In the genomic region with DNA sequence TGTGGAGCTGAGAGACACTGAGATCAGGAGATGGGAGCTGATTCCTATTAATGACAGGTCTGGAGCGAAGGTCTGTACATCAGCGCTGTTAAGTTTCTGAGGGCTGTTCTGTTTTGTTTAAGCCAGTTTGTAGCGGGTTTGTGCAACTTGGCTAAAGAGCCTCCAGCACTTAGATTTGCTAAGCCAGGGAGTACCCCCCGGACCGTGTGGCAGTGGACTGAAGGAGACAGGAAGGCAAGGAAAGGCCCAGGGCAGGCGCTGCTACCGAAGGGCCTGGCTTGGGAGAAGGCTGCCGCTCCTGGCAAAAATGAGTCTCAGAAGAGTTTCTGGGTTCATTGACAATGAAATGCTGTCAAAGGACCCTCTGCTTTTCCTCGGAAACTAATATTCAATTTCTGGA, we compare ENCODE assay signal across 23 cellular contexts.
DNase-seq lines count a peak whose midpoint lies in the region; ATAC-seq, FAIRE-seq and TF ChIP-seq lines count a peak whose summit lies in the region.
"Had no signal": no experiment of that assay in that cellular context is flagged by ENCODE, and none has a peak within 500 bp of the region (broad histone marks: within the 10 kb centered on the region; RNA-seq: fewer than 3 reads in every experiment).

No MANE protein-coding gene starts in this region.

- no peak overlapping the region for H3K27ac ChIP-seq in GM23338 (ENCODE audit: low read depth)
- H3K27ac ChIP-seq in H1 (ENCODE audit: low read depth, low read length), result no peak overlapping the region
- no peak overlapping the region for H3K27ac ChIP-seq in mesendoderm (ENCODE audit: low read depth, low read length)
- no peak overlapping the region for H3K27ac ChIP-seq in ascending aorta
- H3K27ac ChIP-seq: A549; BLaER1 treated with 17β-estradiol and CSF1 and Interleukin-3, amounts not matched to agents 10 nM and 100 nM had no signal

- POLR2A ChIA-PET in H1 (lab: Charles Lee; ENCODE audit: partially characterized antibody), result no interaction called here

- no peak for TF ChIP-seq RAD21 in H1 (IDR thresholded peaks at IDR 0.05 in 1 of 2, conservative IDR thresholded peaks at IDR 0.05 in 1 of 2; ENCODE audit: low read depth in 2 of 2, low read length in 2 of 2)

- H4K91ac ChIP-seq in H1 (replicated peaks; ENCODE audit: insufficient read length, low read length), result no peak overlapping the region

- H3K4me1 ChIP-seq in GM23338 (ENCODE audit: insufficient read depth), result peaks cover 19% of the 10 kb centered on the region
- peaks cover 0 to 14% (median 3%) of the 10 kb centered on the region in 4 experiments; a peak in 4 of 7 replicates for H3K4me1 ChIP-seq in H1 (replicated peaks in 1 of 4; ENCODE audit: control insufficient read depth in 3 of 4, insufficient read depth in 4 of 4, low read length in 3 of 4)
- peaks cover 2% of the 10 kb centered on the region for H3K4me1 ChIP-seq in mesendoderm (ENCODE audit: control insufficient read depth, low read depth, low read length)
- no peaks in the 10 kb centered on the region for H3K4me1 ChIP-seq in mucosa of descending colon (ENCODE audit: low read depth)
- H3K4me1 ChIP-seq in HAP-1, result no peaks in the 10 kb centered on the region
- H3K4me1 ChIP-seq in ascending aorta, result no peaks in the 10 kb centered on the region
- H3K4me1 ChIP-seq: A549; BE2C; BLaER1 treated with 17β-estradiol and CSF1 and Interleukin-3, amounts not matched to agents 10 nM and 100 nM had no signal

- H3K79me2 ChIP-seq in GM23338 (replicated peaks; ENCODE audit: insufficient read depth) (no peaks in the 10 kb centered on the region), H1 (ENCODE audit: control insufficient read depth in 1 of 2, insufficient read depth in 2 of 2, low read length in 2 of 2) (no peaks in the 10 kb centered on the region), mesendoderm (ENCODE audit: control insufficient read depth, insufficient read depth, low read length) (no peaks in the 10 kb centered on the region)

- H3K23me2 ChIP-seq in H1 (ENCODE audit: low read depth, low read length), result no peaks in the 10 kb centered on the region

- no peaks in the 10 kb centered on the region; the same call in 1 of the 2 replicates for H3K9me2 ChIP-seq in GM23338 (ENCODE audit: insufficient read depth)

- H4K5ac ChIP-seq in H1 (ENCODE audit: insufficient read length, low read depth, low read length) (no peak overlapping the region), mesendoderm (ENCODE audit: low read length) (no peak overlapping the region)

- H4K8ac ChIP-seq in H1 (ENCODE audit: extremely low read depth, insufficient read depth, low read length), result no peak overlapping the region
- H4K8ac ChIP-seq in mesendoderm (ENCODE audit: low read depth, low read length), result no peak overlapping the region

- no peaks in the 10 kb centered on the region for H3K36me3 Mint-ChIP-seq in GM23338 (ENCODE audit: low read depth)
- H3K36me3 Mint-ChIP-seq: CD4-positive, alpha-beta memory T cell had no signal

- H2BK20ac ChIP-seq in H1 (ENCODE audit: low read length), result no peak overlapping the region; the same call in 1 of the 2 replicates

- intact Hi-C loops in mucosa of descending colon (cut with DNase I, micrococcal nuclease) (no loop called here), ascending aorta (cut with DNase I) (no loop called here)

- in situ Hi-C loops in HAP-1 (cut with MboI; ENCODE audit: low sequenced_read_pairs), result loop anchor here (25.0 kb wide), 3 partner anchors 449 to 1049 kb away; a partner anchor contains a TSS

- no peak overlapping the region for H3K4ac ChIP-seq in H1 (replicated peaks; ENCODE audit: insufficient read length, low read depth, low read length)
- no peak overlapping the region for H3K4ac ChIP-seq in mesendoderm (ENCODE audit: low read depth, low read length)

- CTCF ChIA-PET in H1 (lab: Charles Lee; ENCODE audit: partially characterized antibody), result interaction anchor here (0.9 to 1.1 kb wide), 3 partner anchors 20 to 438 kb away, joined by 3 to 4 read pairs (median 3); no protein-coding TSS in a partner anchor

- H2BK5ac ChIP-seq in H1 (ENCODE audit: low read depth, low read length) (no peak overlapping the region; the same call in 1 of the 2 replicates), mesendoderm (ENCODE audit: low read length) (no peak overlapping the region)

- no peak for TF ChIP-seq EP300 in H1 (IDR thresholded peaks at IDR 0.05; ENCODE audit: borderline replicate concordance in 1 of 2, low read depth in 2 of 2, low read length in 2 of 2)

- H2BK15ac ChIP-seq in H1 (ENCODE audit: low read length) (no peak overlapping the region), mesendoderm (replicated peaks; ENCODE audit: low read depth) (no peak overlapping the region)

- H3K4me1 Mint-ChIP-seq in GM23338, result peaks cover 24% of the 10 kb centered on the region

- H3K18ac ChIP-seq in H1 (ENCODE audit: extremely low read depth, low read length), result no peak overlapping the region
- no peak overlapping the region for H3K18ac ChIP-seq in mesendoderm (ENCODE audit: low read length)

- no peak overlapping the region for H3K14ac ChIP-seq in H1 (ENCODE audit: insufficient read length)

- H3K56ac ChIP-seq in H1 (replicated peaks; ENCODE audit: insufficient read length, low read depth, low read length) (no peak overlapping the region), mesendoderm (ENCODE audit: low read length) (peak overlapping the region; percentile 30)

- H4K20me1 ChIP-seq in GM23338 (replicated peaks; ENCODE audit: insufficient read depth) (no peaks in the 10 kb centered on the region), H1 (replicated peaks in 1 of 2; ENCODE audit: control insufficient read depth in 1 of 2, insufficient read depth in 2 of 2, low read length in 2 of 2) (no peaks in the 10 kb centered on the region)
- H4K20me1 ChIP-seq: BLaER1 treated with 17β-estradiol and CSF1 and Interleukin-3, amounts not matched to agents 10 nM and 100 nM had no signal

- no peaks in the 10 kb centered on the region for H3K9me3 Mint-ChIP-seq in GM23338
- H3K9me3 Mint-ChIP-seq: CD4-positive, alpha-beta memory T cell had no signal

- no peaks in the 10 kb centered on the region for H3K36me3 ChIP-seq in GM23338 (ENCODE audit: insufficient read depth)
- no peaks in the 10 kb centered on the region; a peak in 2 of 8 replicates for H3K36me3 ChIP-seq in H1 (ENCODE audit: control insufficient read depth in 2 of 4, insufficient read depth in 4 of 4, low read length in 3 of 4)
- H3K36me3 ChIP-seq in mesendoderm (ENCODE audit: control insufficient read depth, insufficient read depth, low read length), result no peaks in the 10 kb centered on the region
- H3K36me3 ChIP-seq in mucosa of descending colon (ENCODE audit: low read depth), result no peaks in the 10 kb centered on the region
- no peaks in the 10 kb centered on the region for H3K36me3 ChIP-seq in HAP-1 (replicated peaks)
- no peaks in the 10 kb centered on the region for H3K36me3 ChIP-seq in ascending aorta
- H3K36me3 ChIP-seq: BE2C; BLaER1 treated with 17β-estradiol and CSF1 and Interleukin-3, amounts not matched to agents 10 nM and 100 nM had no signal

- no peak overlapping the region for H2AK5ac ChIP-seq in H1 (ENCODE audit: low read depth, low read length)
- H2AK5ac ChIP-seq in mesendoderm (ENCODE audit: low read length), result no peak overlapping the region

- H3K9ac ChIP-seq in H1 (replicated peaks in 1 of 4; ENCODE audit: extremely low read depth in 1 of 4, low read depth in 3 of 4, low read length in 3 of 4) (no peak overlapping the region), mesendoderm (ENCODE audit: low read length) (no peak overlapping the region)
- H3K9ac ChIP-seq: BLaER1 treated with 17β-estradiol and CSF1 and Interleukin-3, amounts not matched to agents 10 nM and 100 nM had no signal

- DNase-seq in GM23338 (ENCODE audit: low spot score), result no peak
- DNase-seq in H1 (ENCODE audit: low read depth in 1 of 2, low spot score in 2 of 2), result no peak
- no peak for DNase-seq in mesendoderm
- DNase-seq in mucosa of descending colon, result no peak
- DNase-seq in HAP-1 (ENCODE audit: low spot score in 2 of 2), result no peak
- no peak for DNase-seq in ascending aorta (ENCODE audit: low spot score in 2 of 2)
- DNase-seq: 8988T; ACHN; AML-193; BE2C; Calu3; CD4-positive, alpha-beta memory T cell; COR-L47; DMS53; DMS79 treated with DMSO at 0.1 percent for 48 hours; GF-D8; GOT3 had no signal

- H3K79me1 ChIP-seq in H1 (ENCODE audit: low read depth, low read length) (no peaks in the 10 kb centered on the region), mesendoderm (ENCODE audit: low read length) (no peaks in the 10 kb centered on the region)

- TF ChIP-seq CTCF in GM23338 (conservative IDR thresholded peaks at IDR 0.05; ENCODE audit: low read depth in 2 of 2) (no peak), H1 (IDR thresholded peaks at IDR 0.05; ENCODE audit: control extremely low read depth in 1 of 3, insufficient read depth in 1 of 3, low read depth in 1 of 3, low read length in 3 of 3) (no peak), mucosa of descending colon (IDR thresholded peaks at IDR 0.05) (no peak), ascending aorta (IDR thresholded peaks at IDR 0.05) (no peak)

- 80% methylated on average over 9 of the region's 9 CpGs; no CpG with 5 or more reads in 1 of the 2 experiments for WGBS in H1 (ENCODE audit: extremely low coverage in 1 of 2, insufficient coverage in 1 of 2, insufficient read length in 1 of 2, insufficient replicate concordance in 2 of 2, low coverage in 1 of 2, low lambda C conversion rate in 2 of 2, missing lambda C conversion rate in 1 of 2), 2 experiments
- WGBS in mesendoderm (ENCODE audit: extremely low coverage, insufficient coverage, low lambda C conversion rate), result no CpG with 5 or more reads among the region's 9 CpGs

- no peak for ATAC-seq in GM23338
- ATAC-seq in mucosa of descending colon, result no peak
- no peak for ATAC-seq in HG02759 (IDR thresholded peaks at IDR 0.05; ENCODE audit: unreplicated experiment)
- ATAC-seq: A549, HCT116 had no signal

- H3K27me3 Mint-ChIP-seq in GM23338 (ENCODE audit: insufficient read depth, low read depth, poor library complexity), result peaks cover 12% of the 10 kb centered on the region
- H3K27me3 Mint-ChIP-seq: CD4-positive, alpha-beta memory T cell had no signal

- H3F3A ChIP-seq in GM23338 (replicated peaks; ENCODE audit: low read depth), result no peaks in the 10 kb centered on the region

- no peak overlapping the region for H3K4me3 Mint-ChIP-seq in GM23338
- H3K4me3 Mint-ChIP-seq: CD4-positive, alpha-beta memory T cell had no signal

- no peak overlapping the region for H3K4me3 ChIP-seq in GM23338
- no peak overlapping the region for H3K4me3 ChIP-seq in H1 (ENCODE audit: extremely low read depth in 1 of 4, insufficient read depth in 2 of 4, low read depth in 3 of 4, low read length in 4 of 4)
- no peak overlapping the region for H3K4me3 ChIP-seq in mesendoderm (ENCODE audit: low read length)
- no peak overlapping the region for H3K4me3 ChIP-seq in mucosa of descending colon
- no peak overlapping the region for H3K4me3 ChIP-seq in HAP-1
- no peak overlapping the region for H3K4me3 ChIP-seq in ascending aorta
- H3K4me3 ChIP-seq: A549; BLaER1 treated with 17β-estradiol and CSF1 and Interleukin-3, amounts not matched to agents 10 nM and 100 nM had no signal

- H3K27me3 ChIP-seq in GM23338 (ENCODE audit: insufficient read depth) (no peaks in the 10 kb centered on the region), H1 (replicated peaks in 1 of 4; ENCODE audit: control insufficient read depth in 3 of 4, extremely low read depth in 1 of 4, insufficient read depth in 3 of 4, low read length in 3 of 4) (peaks cover 0 to 4% (median 0%) of the 10 kb centered on the region in 4 experiments; a peak in 3 of 7 replicates), mesendoderm (ENCODE audit: insufficient read depth, low read length, poor library complexity) (no peaks in the 10 kb centered on the region), HAP-1 (ENCODE audit: low read depth) (no peaks in the 10 kb centered on the region), ascending aorta (no peaks in the 10 kb centered on the region)
- H3K27me3 ChIP-seq: BE2C; BLaER1 treated with 17β-estradiol and CSF1 and Interleukin-3, amounts not matched to agents 10 nM and 100 nM had no signal

- H2BK120ac ChIP-seq in H1 (replicated peaks; ENCODE audit: low read depth, low read length) (no peak overlapping the region), mesendoderm (ENCODE audit: low read depth, low read length) (no peak overlapping the region)

- TF ChIP-seq POLR2A in H1 (IDR thresholded peaks at IDR 0.05; ENCODE audit: control extremely low read depth in 1 of 2, low read depth in 2 of 2, low read length in 2 of 2), result no peak

- H2AFZ ChIP-seq in GM23338 (peak overlapping the region; percentile 74), H1 (ENCODE audit: low read length) (no peak overlapping the region)

- 0 out of 2 replicates have a peak overlapping the region, but pooled peaks have one; percentile 39 for H2BK12ac ChIP-seq in H1 (ENCODE audit: low read depth, low read length)

- no peak for FAIRE-seq in H1 (lab: Jason Lieb, UNC)
- FAIRE-seq: A549, GM12891, GM18507 had no signal

- H3K23ac ChIP-seq in H1 (ENCODE audit: insufficient read length) (no peak overlapping the region), mesendoderm (ENCODE audit: low read length) (no peak overlapping the region)

- H3K27ac Mint-ChIP-seq in GM23338, result no peak overlapping the region

- H3K9me3 ChIP-seq in H1 (ENCODE audit: insufficient read depth in 2 of 2, low read depth in 1 of 2, low read length in 1 of 2) (no peaks in the 10 kb centered on the region), mucosa of descending colon (no peaks in the 10 kb centered on the region), HAP-1 (no peaks in the 10 kb centered on the region), ascending aorta (no peaks in the 10 kb centered on the region)
- H3K9me3 ChIP-seq: A549; BE2C; BLaER1 treated with 17β-estradiol and CSF1 and Interleukin-3, amounts not matched to agents 10 nM and 100 nM had no signal

- H3K4me2 ChIP-seq in GM23338 (no peak overlapping the region), H1 (ENCODE audit: insufficient read depth in 1 of 2, low read depth in 2 of 2, low read length in 2 of 2) (no peak overlapping the region), mesendoderm (ENCODE audit: low read length) (no peak overlapping the region)
- H3K4me2 ChIP-seq: A549; BLaER1 treated with 17β-estradiol and CSF1 and Interleukin-3, amounts not matched to agents 10 nM and 100 nM had no signal
